ENCODE assay signal across 8 cellular contexts in genomic region chr2:134119117-134119671, GRCh38.
DNase-seq lines count a peak whose midpoint lies in the region; ATAC-seq and TF ChIP-seq lines count a peak whose summit lies in the region.

No MANE protein-coding gene starts in this region.

- peak overlapping the region; percentile 74 for H3K27ac ChIP-seq in duodenal mucosa (ENCODE audit: low read depth, low read length)
- H3K27ac ChIP-seq in neuronal stem cell (replicated peaks; ENCODE audit: low read length): no peak overlapping the region

- H3K4me3 ChIP-seq in GM12875 (ENCODE audit: low read depth, low read length) (peak overlapping the region; percentile 81), MG63 (peak overlapping the region; percentile 82), duodenal mucosa (ENCODE audit: low read depth in 1 of 2, low read length in 2 of 2) (peak overlapping the region; percentile 74 to 87), neuronal stem cell (ENCODE audit: low read length in 2 of 2) (peak overlapping the region; percentile 75 to 80)

- H3K18ac ChIP-seq in neuronal stem cell (ENCODE audit: low read length): no peak overlapping the region

- DNase-seq in MG63: no peak
- DNase-seq in neuronal stem cell (ENCODE audit: low spot score): no peak
- no peak for DNase-seq in stimulated activated naive CD4-positive, alpha-beta T cell (lab: John Stamatoyannopoulos, UW)
- no peak for DNase-seq in NCI-H2081 treated with DMSO at 0.1 percent for 48 hours (lab: John Stamatoyannopoulos, UW)
- DNase-seq in GM19240 (ENCODE audit: insufficient read length, low spot score): no peak

- H4K91ac ChIP-seq in neuronal stem cell (ENCODE audit: low read depth, low read length, poor library complexity): no peak overlapping the region

- TF ChIP-seq CTCF in GM12875 (IDR thresholded peaks at IDR 0.05; ENCODE audit: borderline replicate concordance, insufficient read depth, low read depth, low read length): no peak

- H3K4me2 ChIP-seq in neuronal stem cell (ENCODE audit: insufficient read depth, low read length, poor library complexity, severe bottlenecking): peak overlapping the region; percentile 67

- H3K9ac ChIP-seq in duodenal mucosa (ENCODE audit: low read depth in 1 of 2, low read length in 2 of 2): peak overlapping the region; percentile 10 to 72
- H3K9ac ChIP-seq in neuronal stem cell (ENCODE audit: low read depth, low read length, poor library complexity): no peak overlapping the region

- ATAC-seq in GM21786 (IDR thresholded peaks at IDR 0.05; ENCODE audit: unreplicated experiment): peak; percentile 8

- H2BK12ac ChIP-seq in neuronal stem cell (ENCODE audit: low read length): no peak overlapping the region

- no peaks in the 10 kb centered on the region for H3K36me3 ChIP-seq in MG63
- H3K36me3 ChIP-seq in duodenal mucosa (ENCODE audit: control insufficient read depth in 1 of 2, insufficient read depth in 2 of 2, low read length in 2 of 2): no peaks in the 10 kb centered on the region
- H3K36me3 ChIP-seq in neuronal stem cell (replicated peaks in 1 of 2; ENCODE audit: control insufficient read depth in 2 of 2, insufficient read depth in 2 of 2, low read length in 2 of 2): no peaks in the 10 kb centered on the region

- H3K4me1 ChIP-seq in duodenal mucosa (ENCODE audit: control insufficient read depth in 1 of 2, insufficient read depth in 2 of 2, low read length in 2 of 2) (peaks cover 32 to 38% of the 10 kb centered on the region in 2 donors), neuronal stem cell (ENCODE audit: control insufficient read depth in 2 of 2, insufficient read depth in 1 of 2, low read depth in 1 of 2, low read length in 2 of 2) (peaks cover 2 to 13% of the 10 kb centered on the region in 2 donors)

- no peak overlapping the region for H3K14ac ChIP-seq in neuronal stem cell (ENCODE audit: low read length)

- H3K27me3 ChIP-seq in MG63 (no peaks in the 10 kb centered on the region; the same call in 1 of the 2 replicates), duodenal mucosa (ENCODE audit: control insufficient read depth in 1 of 2, insufficient read depth in 2 of 2, low read length in 2 of 2) (no peaks in the 10 kb centered on the region), neuronal stem cell (ENCODE audit: control insufficient read depth in 3 of 3, insufficient read depth in 3 of 3, low read depth in 1 of 3, low read length in 3 of 3) (no peaks in the 10 kb centered on the region)

- H2AFZ ChIP-seq in neuronal stem cell (ENCODE audit: low read length): peak overlapping the region; percentile 97

- H2BK120ac ChIP-seq in neuronal stem cell (ENCODE audit: low read depth, low read length): no peak overlapping the region

- no peak overlapping the region for H3K23ac ChIP-seq in neuronal stem cell (ENCODE audit: low read depth, low read length, poor library complexity)

- H3K9me3 ChIP-seq in MG63 (no peaks in the 10 kb centered on the region), duodenal mucosa (ENCODE audit: control insufficient read depth in 1 of 2, low read length in 2 of 2) (no peaks in the 10 kb centered on the region), neuronal stem cell (replicated peaks in 1 of 2; ENCODE audit: control insufficient read depth in 2 of 2, insufficient read depth in 1 of 2, low read depth in 1 of 2, low read length in 2 of 2) (no peaks in the 10 kb centered on the region)

- no peak overlapping the region for H2BK15ac ChIP-seq in neuronal stem cell (ENCODE audit: low read length)

- no peak overlapping the region for H2AK5ac ChIP-seq in neuronal stem cell (ENCODE audit: low read depth, low read length)

- WGBS in neuronal stem cell (ENCODE audit: extremely low coverage in 2 of 2, insufficient read length in 2 of 2, insufficient replicate concordance in 1 of 2), 2 donors: no CpG with 5 or more reads among the region's 8 CpGs

- no peak overlapping the region for H4K8ac ChIP-seq in neuronal stem cell (ENCODE audit: low read depth, low read length)

- no peak overlapping the region for H3K4ac ChIP-seq in neuronal stem cell (ENCODE audit: low read length)

- peaks cover 6% of the 10 kb centered on the region for H3K79me1 ChIP-seq in neuronal stem cell (ENCODE audit: low read depth, low read length)

- H2BK5ac ChIP-seq in neuronal stem cell (ENCODE audit: low read length): no peak overlapping the region
